In the genomic region with DNA sequence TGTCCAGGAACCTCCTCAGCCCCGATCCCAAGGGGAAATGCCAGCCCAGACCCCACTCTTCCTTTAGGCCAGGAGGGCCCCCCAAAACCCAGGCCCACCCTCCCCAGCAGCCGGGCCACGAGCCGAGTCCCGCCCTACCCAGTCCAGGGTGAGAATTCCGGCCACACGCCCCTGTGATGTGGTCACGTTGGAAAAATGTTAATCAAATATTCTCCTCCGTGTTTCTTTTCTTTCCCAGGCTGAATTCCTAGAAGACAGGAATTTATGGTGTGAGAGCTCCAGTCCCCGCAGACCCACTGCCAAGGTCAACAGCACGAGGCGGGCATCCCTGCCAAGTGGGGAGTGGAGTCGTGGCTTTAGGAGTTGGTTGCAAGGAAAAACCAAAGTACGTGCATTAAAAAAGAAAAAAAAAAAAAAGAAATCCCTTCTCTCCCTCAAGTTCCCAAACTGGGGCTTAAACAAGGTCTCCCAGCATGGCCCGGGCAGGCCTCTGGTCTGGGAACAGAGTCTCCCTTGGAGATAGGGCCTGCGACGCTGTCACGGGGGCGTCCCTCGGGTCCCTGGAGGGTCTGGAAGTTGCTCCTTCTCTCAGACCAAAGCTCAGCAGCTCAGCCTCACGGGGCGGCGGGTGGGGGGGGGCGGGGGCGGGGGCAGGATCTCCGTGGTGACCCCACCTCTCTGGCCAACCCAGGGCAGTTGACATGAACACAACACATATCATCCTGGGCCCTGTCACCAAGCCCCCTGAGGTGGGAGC, we compare ENCODE assay signal across 1 cellular context.
TF ChIP-seq lines count a peak whose summit lies in the region.

No MANE protein-coding gene starts in this region.

TF ChIP-seq in HepG2, 621 proteins besides CTCF, POLR2A, EP300 and RAD21:
- TF ChIP-seq ATM (IDR thresholded peaks at IDR 0.05; ENCODE audit: borderline replicate concordance) (no peak), ZNF607 (CRISPR knock-in tag; IDR thresholded peaks at IDR 0.05; ENCODE audit: borderline replicate concordance) (no peak), MED13 (CRISPR knock-in tag; IDR thresholded peaks at IDR 0.05) (no peak), AHR (CRISPR knock-in tag; IDR thresholded peaks at IDR 0.05) (no peak), ZFP62 (CRISPR knock-in tag; IDR thresholded peaks at IDR 0.05) (no peak), SETDB1 (CRISPR knock-in tag; IDR thresholded peaks at IDR 0.05; ENCODE audit: borderline replicate concordance) (no peak), U2AF1 (optimal IDR thresholded peaks at IDR 0.05; ENCODE audit: low read depth, low read length) (no peak), ZNF670 (CRISPR knock-in tag; IDR thresholded peaks at IDR 0.05; ENCODE audit: borderline replicate concordance) (no peak), NRL (CRISPR knock-in tag; IDR thresholded peaks at IDR 0.05; ENCODE audit: borderline replicate concordance) (no peak), SNAI1 (CRISPR knock-in tag; IDR thresholded peaks at IDR 0.05; ENCODE audit: borderline replicate concordance) (no peak), ZNF776 (CRISPR knock-in tag; IDR thresholded peaks at IDR 0.05) (no peak), KLF6 (CRISPR knock-in tag; IDR thresholded peaks at IDR 0.05) (no peak), SOX6 (IDR thresholded peaks at IDR 0.05) (no peak), SOX6 (CRISPR knock-in tag; IDR thresholded peaks at IDR 0.05) (no peak), CAMTA2 (CRISPR knock-in tag; IDR thresholded peaks at IDR 0.05; ENCODE audit: borderline replicate concordance) (no peak), ZNF17 (CRISPR knock-in tag; IDR thresholded peaks at IDR 0.05) (no peak)
- TF ChIP-seq, protein P1, sequence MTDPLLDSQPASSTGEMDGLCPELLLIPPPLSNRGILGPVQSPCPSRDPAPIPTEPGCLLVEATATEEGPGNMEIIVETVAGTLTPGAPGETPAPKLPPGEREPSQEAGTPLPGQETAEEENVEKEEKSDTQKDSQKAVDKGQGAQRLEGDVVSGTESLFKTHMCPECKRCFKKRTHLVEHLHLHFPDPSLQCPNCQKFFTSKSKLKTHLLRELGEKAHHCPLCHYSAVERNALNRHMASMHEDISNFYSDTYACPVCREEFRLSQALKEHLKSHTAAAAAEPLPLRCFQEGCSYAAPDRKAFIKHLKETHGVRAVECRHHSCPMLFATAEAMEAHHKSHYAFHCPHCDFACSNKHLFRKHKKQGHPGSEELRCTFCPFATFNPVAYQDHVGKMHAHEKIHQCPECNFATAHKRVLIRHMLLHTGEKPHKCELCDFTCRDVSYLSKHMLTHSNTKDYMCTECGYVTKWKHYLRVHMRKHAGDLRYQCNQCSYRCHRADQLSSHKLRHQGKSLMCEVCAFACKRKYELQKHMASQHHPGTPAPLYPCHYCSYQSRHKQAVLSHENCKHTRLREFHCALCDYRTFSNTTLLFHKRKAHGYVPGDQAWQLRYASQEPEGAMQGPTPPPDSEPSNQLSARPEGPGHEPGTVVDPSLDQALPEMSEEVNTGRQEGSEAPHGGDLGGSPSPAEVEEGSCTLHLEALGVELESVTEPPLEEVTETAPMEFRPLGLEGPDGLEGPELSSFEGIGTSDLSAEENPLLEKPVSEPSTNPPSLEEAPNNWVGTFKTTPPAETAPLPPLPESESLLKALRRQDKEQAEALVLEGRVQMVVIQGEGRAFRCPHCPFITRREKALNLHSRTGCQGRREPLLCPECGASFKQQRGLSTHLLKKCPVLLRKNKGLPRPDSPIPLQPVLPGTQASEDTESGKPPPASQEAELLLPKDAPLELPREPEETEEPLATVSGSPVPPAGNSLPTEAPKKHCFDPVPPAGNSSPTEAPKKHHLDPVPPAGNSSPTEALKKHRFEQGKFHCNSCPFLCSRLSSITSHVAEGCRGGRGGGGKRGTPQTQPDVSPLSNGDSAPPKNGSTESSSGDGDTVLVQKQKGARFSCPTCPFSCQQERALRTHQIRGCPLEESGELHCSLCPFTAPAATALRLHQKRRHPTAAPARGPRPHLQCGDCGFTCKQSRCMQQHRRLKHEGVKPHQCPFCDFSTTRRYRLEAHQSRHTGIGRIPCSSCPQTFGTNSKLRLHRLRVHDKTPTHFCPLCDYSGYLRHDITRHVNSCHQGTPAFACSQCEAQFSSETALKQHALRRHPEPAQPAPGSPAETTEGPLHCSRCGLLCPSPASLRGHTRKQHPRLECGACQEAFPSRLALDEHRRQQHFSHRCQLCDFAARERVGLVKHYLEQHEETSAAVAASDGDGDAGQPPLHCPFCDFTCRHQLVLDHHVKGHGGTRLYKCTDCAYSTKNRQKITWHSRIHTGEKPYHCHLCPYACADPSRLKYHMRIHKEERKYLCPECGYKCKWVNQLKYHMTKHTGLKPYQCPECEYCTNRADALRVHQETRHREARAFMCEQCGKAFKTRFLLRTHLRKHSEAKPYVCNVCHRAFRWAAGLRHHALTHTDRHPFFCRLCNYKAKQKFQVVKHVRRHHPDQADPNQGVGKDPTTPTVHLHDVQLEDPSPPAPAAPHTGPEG (CRISPR knock-in tag; IDR thresholded peaks at IDR 0.05) = no peak
- TF ChIP-seq, protein P2, sequence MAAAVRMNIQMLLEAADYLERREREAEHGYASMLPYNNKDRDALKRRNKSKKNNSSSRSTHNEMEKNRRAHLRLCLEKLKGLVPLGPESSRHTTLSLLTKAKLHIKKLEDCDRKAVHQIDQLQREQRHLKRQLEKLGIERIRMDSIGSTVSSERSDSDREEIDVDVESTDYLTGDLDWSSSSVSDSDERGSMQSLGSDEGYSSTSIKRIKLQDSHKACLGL (CRISPR knock-in tag; IDR thresholded peaks at IDR 0.05) = no peak
- TF ChIP-seq, protein P3, sequence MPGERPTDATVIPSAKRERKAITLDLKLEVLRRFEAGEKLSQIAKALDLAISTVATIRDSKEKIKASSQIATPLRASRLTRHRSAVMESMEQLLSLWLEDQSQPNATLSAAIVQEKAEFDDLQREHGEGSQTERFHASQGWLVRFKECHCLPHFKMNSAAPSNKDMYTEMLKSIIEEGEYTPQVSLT (CRISPR knock-in tag; IDR thresholded peaks at IDR 0.05; ENCODE audit: borderline replicate concordance, low read depth) = no peak
- TF ChIP-seq, protein P4, sequence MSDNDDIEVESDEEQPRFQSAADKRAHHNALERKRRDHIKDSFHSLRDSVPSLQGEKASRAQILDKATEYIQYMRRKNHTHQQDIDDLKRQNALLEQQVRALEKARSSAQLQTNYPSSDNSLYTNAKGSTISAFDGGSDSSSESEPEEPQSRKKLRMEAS (IDR thresholded peaks at IDR 0.05) = no peak
- TF ChIP-seq, protein P5, sequence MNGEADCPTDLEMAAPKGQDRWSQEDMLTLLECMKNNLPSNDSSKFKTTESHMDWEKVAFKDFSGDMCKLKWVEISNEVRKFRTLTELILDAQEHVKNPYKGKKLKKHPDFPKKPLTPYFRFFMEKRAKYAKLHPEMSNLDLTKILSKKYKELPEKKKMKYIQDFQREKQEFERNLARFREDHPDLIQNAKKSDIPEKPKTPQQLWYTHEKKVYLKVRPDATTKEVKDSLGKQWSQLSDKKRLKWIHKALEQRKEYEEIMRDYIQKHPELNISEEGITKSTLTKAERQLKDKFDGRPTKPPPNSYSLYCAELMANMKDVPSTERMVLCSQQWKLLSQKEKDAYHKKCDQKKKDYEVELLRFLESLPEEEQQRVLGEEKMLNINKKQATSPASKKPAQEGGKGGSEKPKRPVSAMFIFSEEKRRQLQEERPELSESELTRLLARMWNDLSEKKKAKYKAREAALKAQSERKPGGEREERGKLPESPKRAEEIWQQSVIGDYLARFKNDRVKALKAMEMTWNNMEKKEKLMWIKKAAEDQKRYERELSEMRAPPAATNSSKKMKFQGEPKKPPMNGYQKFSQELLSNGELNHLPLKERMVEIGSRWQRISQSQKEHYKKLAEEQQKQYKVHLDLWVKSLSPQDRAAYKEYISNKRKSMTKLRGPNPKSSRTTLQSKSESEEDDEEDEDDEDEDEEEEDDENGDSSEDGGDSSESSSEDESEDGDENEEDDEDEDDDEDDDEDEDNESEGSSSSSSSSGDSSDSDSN (CRISPR knock-in tag; IDR thresholded peaks at IDR 0.05) = no peak
